ENCODE assay signal across 1 cellular context in genomic region chr13:109329175-109329574, GRCh38.
TF ChIP-seq lines count a peak whose summit lies in the region.

No MANE protein-coding gene starts in this region.

TF ChIP-seq in IMR-90, 13 proteins besides CTCF, POLR2A, EP300 and RAD21 (continued from another document):
- TF ChIP-seq BHLHE40 (IDR thresholded peaks at IDR 0.05; ENCODE audit: low read depth, low read length) (no peak), FOS (IDR thresholded peaks at IDR 0.05; ENCODE audit: low read depth, low read length) (no peak), MXI1 (IDR thresholded peaks at IDR 0.05; ENCODE audit: borderline replicate concordance, low read depth, low read length) (no peak), RCOR1 (IDR thresholded peaks at IDR 0.05; ENCODE audit: insufficient replicate concordance, low read length) (no peak), SMC3 (IDR thresholded peaks at IDR 0.05; ENCODE audit: low read depth, low read length) (no peak), CHD1 (IDR thresholded peaks at IDR 0.05; ENCODE audit: low read depth, low read length) (no peak), MAZ (IDR thresholded peaks at IDR 0.05; ENCODE audit: borderline replicate concordance, low read depth, low read length) (no peak), RFX5 (IDR thresholded peaks at IDR 0.05; ENCODE audit: low read depth, low read length) (no peak), USF2 (IDR thresholded peaks at IDR 0.05; ENCODE audit: low read depth, low read length) (no peak), MAFK (IDR thresholded peaks at IDR 0.05; ENCODE audit: low read depth, low read length) (no peak), NFE2L2 (IDR thresholded peaks at IDR 0.05; ENCODE audit: low read depth, low read length) (no peak), CEBPB (IDR thresholded peaks at IDR 0.05; ENCODE audit: low read depth, low read length) (no peak)
